3 cellular contexts compared by ENCODE assay signal in the genomic region with DNA sequence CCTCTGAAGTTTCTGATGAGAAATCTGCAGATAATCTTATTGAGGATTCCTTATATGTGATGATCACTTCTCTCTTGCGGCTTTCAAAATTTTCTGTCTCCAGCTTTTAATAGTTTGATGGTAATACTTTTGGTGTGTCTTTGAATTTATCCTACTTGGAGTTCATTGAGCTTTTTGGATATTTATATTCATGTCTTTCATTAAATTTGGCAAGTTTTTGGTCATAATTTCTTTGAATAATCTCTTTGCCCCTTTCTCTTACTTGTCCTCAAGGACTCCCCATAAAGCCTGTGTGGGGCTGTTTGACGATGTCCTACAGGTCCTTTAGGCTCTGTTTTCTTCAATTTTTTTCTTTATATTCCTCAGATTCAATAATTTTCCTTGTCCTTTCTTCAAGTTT. TPM values are rescaled to one million over a fixed set of nuclear protein-coding genes. Genes with fewer than 3 reads are reported as not detected.
"Had no signal": no experiment of that assay in that cellular context is flagged by ENCODE, and none has a peak within 500 bp of the region (broad histone marks: within the 10 kb centered on the region; RNA-seq: fewer than 3 reads in every experiment).

No MANE protein-coding gene starts in this region.

- DNase-seq: GDM1, GF-D8 had no signal

- H3K4me3 ChIP-seq: GM12878 had no signal

- ATAC-seq: GM12878 had no signal

RNA-seq across cellular contexts. Expression of a gene that starts 11.3 kb away (rescaled TPM):
- total RNA-seq: GM12878 had no signal
